ENCODE assay signal across 16 cellular contexts in genomic region chr3:108605491-108605890, GRCh38.
"Had no signal": no experiment of that assay in that cellular context is flagged by ENCODE, and none has a peak within 500 bp of the region (broad histone marks: within the 10 kb centered on the region; RNA-seq: fewer than 3 reads in every experiment).

No MANE protein-coding gene starts in this region.

- H3K36me3 ChIP-seq: cardiac muscle cell, esophagus squamous epithelium, left lung, transverse colon, uterus had no signal

- H3K9me3 ChIP-seq: esophagus squamous epithelium, heart right ventricle, left lung, transverse colon, uterus had no signal

- H3K27me3 Mint-ChIP-seq: activated B cell treated with CpG ODN at 0.5 μM for 24 hours; effector memory CD8-positive, alpha-beta T cell; progenitor cell of endocrine pancreas; stimulated activated naive CD8-positive, alpha-beta T cell treated with anti-CD3 and anti-CD28 coated beads, Interleukin-15, Interleukin-2, amounts not matched to agents 100 ng/mL and 50 ng/mL, for 24 hours had no signal

- DNase-seq: activated B cell treated with CpG ODN at 0.5 μM for 24 hours; activated CD4-positive, alpha-beta T cell treated with anti-CD3 and anti-CD28 coated beads for 4 hours; amygdala; dermis blood vessel endothelial cell; effector memory CD8-positive, alpha-beta T cell; esophagus squamous epithelium; heart right ventricle; left lung; right cardiac atrium; transverse colon; uterus had no signal

- H3K9me3 Mint-ChIP-seq: activated B cell treated with CpG ODN at 0.5 μM for 24 hours; effector memory CD8-positive, alpha-beta T cell; stimulated activated naive CD8-positive, alpha-beta T cell treated with anti-CD3 and anti-CD28 coated beads, Interleukin-15, Interleukin-2, amounts not matched to agents 100 ng/mL and 50 ng/mL, for 24 hours had no signal

- H3K27ac ChIP-seq: cardiac muscle cell, esophagus squamous epithelium, heart right ventricle, left lung, neural progenitor cell, transverse colon, uterus had no signal

- H3K4me3 ChIP-seq: cardiac muscle cell, esophagus squamous epithelium, heart right ventricle, left lung, neural progenitor cell, transverse colon, uterus had no signal

- ATAC-seq: effector memory CD8-positive, alpha-beta T cell; heart right ventricle; left lung; right cardiac atrium had no signal

- H3K4me1 ChIP-seq: esophagus squamous epithelium, left lung, uterus had no signal

- H3K27me3 ChIP-seq: cardiac muscle cell, esophagus squamous epithelium, heart right ventricle, left lung, neural progenitor cell, transverse colon, uterus had no signal

- H3K27ac Mint-ChIP-seq: activated B cell treated with CpG ODN at 0.5 μM for 24 hours; activated T-helper 1 cell treated with anti-CD3 and anti-CD28 coated beads, Interleukin-12 subunit alpha, Interleukin-12 subunit beta, Interleukin-2, Interleukin-4 antibody, amounts not matched to agents 30 ng/mL and 10 ng/mL and 1 ng/mL, durations not matched to agents 14 hours and 24 hours and 36 hours; neural progenitor cell; progenitor cell of endocrine pancreas; stimulated activated naive CD8-positive, alpha-beta T cell treated with anti-CD3 and anti-CD28 coated beads, Interleukin-15, Interleukin-2, amounts not matched to agents 100 ng/mL and 50 ng/mL, for 24 hours had no signal

- H3K4me3 Mint-ChIP-seq: activated B cell treated with CpG ODN at 0.5 μM for 24 hours; activated T-helper 1 cell treated with anti-CD3 and anti-CD28 coated beads, Interleukin-12 subunit alpha, Interleukin-12 subunit beta, Interleukin-2, Interleukin-4 antibody, amounts not matched to agents 30 ng/mL and 10 ng/mL and 1 ng/mL, durations not matched to agents 14 hours and 24 hours and 36 hours; effector memory CD8-positive, alpha-beta T cell; neural progenitor cell; stimulated activated naive CD8-positive, alpha-beta T cell treated with anti-CD3 and anti-CD28 coated beads, Interleukin-15, Interleukin-2, amounts not matched to agents 100 ng/mL and 50 ng/mL, for 24 hours had no signal
